Comparison of ENCODE assay signal across 24 cellular contexts in the genomic region with DNA sequence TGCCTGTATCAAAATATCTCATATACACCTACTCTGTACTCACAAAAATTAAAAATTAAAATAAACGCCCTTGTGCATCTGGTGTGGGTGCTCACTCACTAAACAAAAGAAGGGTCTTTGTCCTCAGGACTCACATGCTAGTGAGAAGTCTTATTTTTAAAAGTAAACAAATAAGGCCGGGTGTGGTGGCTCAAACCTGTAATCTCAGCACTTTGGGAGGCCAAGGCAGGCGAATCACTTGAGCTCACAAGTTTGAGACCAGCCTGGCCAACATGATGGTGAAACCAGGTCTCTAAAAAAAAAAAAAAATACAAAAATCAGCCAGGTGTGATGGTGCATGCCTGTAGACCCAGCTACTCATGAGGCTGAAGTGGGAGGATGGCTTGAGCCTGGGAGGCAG.
"Had no signal": no experiment of that assay in that cellular context is flagged by ENCODE, and none has a peak within 500 bp of the region (broad histone marks: within the 10 kb centered on the region; RNA-seq: fewer than 3 reads in every experiment).

No MANE protein-coding gene starts in this region.

- DNase-seq: activated effector memory CD4-positive, alpha-beta T cell treated with anti-CD3 and anti-CD28 coated beads, Interleukin-2, amount 50 U/mL, for 16 hours; islet precursor cell; left cardiac atrium; occipital lobe had no signal

- H3K4me2 ChIP-seq: hepatocyte had no signal

- H3K4me1 ChIP-seq: uterus had no signal

- H3K27ac Mint-ChIP-seq: activated CD4-positive, alpha-beta T cell treated with anti-CD3 and anti-CD28 coated beads for 36 hours; activated CD8-positive, alpha-beta memory T cell treated with anti-CD3 and anti-CD28 coated beads, Interleukin-2, amount 10 ng/mL, durations not matched to agents 7 days and 5 days; activated CD8-positive, alpha-beta T cell treated with anti-CD3 and anti-CD28 coated beads, Interleukin-2, amount 10 ng/mL, durations not matched to agents 7 days and 5 days; activated naive CD4-positive, alpha-beta T cell treated with anti-CD3 and anti-CD28 coated beads for 36 hours; activated naive CD8-positive, alpha-beta T cell treated with anti-CD3 and anti-CD28 coated beads for 36 hours; activated T-cell treated with anti-CD3 and anti-CD28 coated beads, Interleukin-2, amount 50 U/mL, for 72 hours; effector memory CD8-positive, alpha-beta T cell; naive thymus-derived CD4-positive, alpha-beta T cell; T-helper 2 cell treated with Interferon-gamma antibody and Interleukin-4, amounts not matched to agents 5 μg/mL and 100 μg/mL, for 36 hours had no signal

- H2AFZ ChIP-seq: hepatocyte had no signal

- H3K4me3 ChIP-seq: ascending aorta, coronary artery, dorsolateral prefrontal cortex, gastroesophageal sphincter, hepatocyte, right atrium auricular region, suprapubic skin, transverse colon, uterus had no signal

- H3K27me3 Mint-ChIP-seq: activated CD4-positive, alpha-beta T cell treated with anti-CD3 and anti-CD28 coated beads for 36 hours; activated naive CD8-positive, alpha-beta T cell treated with anti-CD3 and anti-CD28 coated beads for 36 hours; effector memory CD8-positive, alpha-beta T cell had no signal

- H3K27me3 ChIP-seq: ascending aorta, gastroesophageal sphincter, hepatocyte, right atrium auricular region, suprapubic skin, transverse colon, uterus had no signal

- H3K9me3 ChIP-seq: ascending aorta, gastroesophageal sphincter, right atrium auricular region, suprapubic skin, transverse colon, uterus had no signal

- H3K27ac ChIP-seq: ascending aorta, coronary artery, gastroesophageal sphincter, hepatocyte, right atrium auricular region, suprapubic skin, transverse colon, uterus had no signal

- H3K36me3 ChIP-seq: ascending aorta, gastroesophageal sphincter, right atrium auricular region, suprapubic skin, transverse colon, uterus had no signal

- H3K4me3 Mint-ChIP-seq: activated CD4-positive, alpha-beta T cell treated with anti-CD3 and anti-CD28 coated beads for 36 hours; activated CD8-positive, alpha-beta memory T cell treated with anti-CD3 and anti-CD28 coated beads, Interleukin-2, amount 10 ng/mL, durations not matched to agents 7 days and 5 days; activated CD8-positive, alpha-beta T cell treated with anti-CD3 and anti-CD28 coated beads, Interleukin-2, amount 10 ng/mL, durations not matched to agents 7 days and 5 days; activated naive CD4-positive, alpha-beta T cell treated with anti-CD3 and anti-CD28 coated beads for 36 hours; activated naive CD8-positive, alpha-beta T cell treated with anti-CD3 and anti-CD28 coated beads for 36 hours; activated T-cell treated with anti-CD3 and anti-CD28 coated beads, Interleukin-2, amount 50 U/mL, for 72 hours; brain; effector memory CD8-positive, alpha-beta T cell; naive thymus-derived CD4-positive, alpha-beta T cell; T-helper 2 cell treated with Interferon-gamma antibody and Interleukin-4, amounts not matched to agents 5 μg/mL and 100 μg/mL, for 36 hours had no signal

- H3K4me1 Mint-ChIP-seq: activated CD4-positive, alpha-beta T cell treated with anti-CD3 and anti-CD28 coated beads for 36 hours; activated naive CD8-positive, alpha-beta T cell treated with anti-CD3 and anti-CD28 coated beads for 36 hours; naive thymus-derived CD4-positive, alpha-beta T cell had no signal

- H3K36me3 Mint-ChIP-seq: activated CD8-positive, alpha-beta memory T cell treated with anti-CD3 and anti-CD28 coated beads, Interleukin-2, amount 10 ng/mL, durations not matched to agents 7 days and 5 days; activated naive CD8-positive, alpha-beta T cell treated with anti-CD3 and anti-CD28 coated beads for 36 hours; naive thymus-derived CD4-positive, alpha-beta T cell had no signal

- H3K9me3 Mint-ChIP-seq: activated naive CD4-positive, alpha-beta T cell treated with anti-CD3 and anti-CD28 coated beads for 36 hours; activated naive CD8-positive, alpha-beta T cell treated with anti-CD3 and anti-CD28 coated beads for 36 hours; activated T-cell treated with anti-CD3 and anti-CD28 coated beads, Interleukin-2, amount 50 U/mL, for 72 hours; effector memory CD8-positive, alpha-beta T cell; neural crest cell; T-helper 2 cell treated with Interferon-gamma antibody and Interleukin-4, amounts not matched to agents 5 μg/mL and 100 μg/mL, for 36 hours had no signal
